In the genomic region with DNA sequence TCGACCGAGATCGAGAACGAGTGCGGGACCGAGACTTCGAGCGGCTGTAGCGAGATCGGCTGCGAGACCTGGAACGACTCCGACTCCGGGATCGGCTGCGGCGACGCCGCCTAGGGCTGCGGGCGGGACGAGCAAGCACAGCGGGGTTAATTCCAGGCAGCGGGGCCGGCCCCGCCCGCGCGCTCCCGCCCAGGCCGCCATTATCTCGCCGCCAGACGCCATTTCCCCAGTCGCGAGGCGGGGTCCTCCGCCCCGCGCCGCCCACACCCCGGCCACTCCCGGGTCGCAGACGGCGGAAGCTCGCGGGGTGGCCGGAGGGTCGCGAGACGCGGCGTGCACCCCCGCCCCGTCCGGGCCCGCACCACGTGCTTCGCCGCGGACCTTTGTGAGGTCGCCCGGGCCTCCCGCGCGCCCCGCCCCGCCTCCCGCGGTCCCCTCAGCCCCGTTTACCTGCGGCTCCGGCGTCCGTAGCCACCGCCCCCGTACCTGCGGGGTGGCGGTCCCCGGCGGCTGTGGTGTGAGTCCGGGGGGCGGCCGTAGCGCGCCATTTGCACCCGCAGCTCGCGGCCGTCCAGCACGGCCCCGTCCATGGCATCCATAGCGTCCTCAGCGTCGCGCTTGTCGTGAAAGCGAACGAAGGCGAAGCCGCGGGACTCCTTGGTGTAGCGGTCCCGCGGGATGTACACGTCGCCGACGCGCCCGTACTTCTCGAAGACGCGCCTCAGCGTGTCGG, we compare ENCODE assay signal across 8 cellular contexts. TPM values are rescaled to one million over a fixed set of nuclear protein-coding genes. Genes with fewer than 3 reads are reported as not detected.
DNase-seq lines count a peak whose midpoint lies in the region; ATAC-seq, FAIRE-seq and TF ChIP-seq lines count a peak whose summit lies in the region.

No MANE protein-coding gene starts in this region.

- H3K36me3 Mint-ChIP-seq in activated naive CD8-positive, alpha-beta T cell treated with anti-CD3 and anti-CD28 coated beads, Interleukin-2, amount 10 ng/mL, durations not matched to agents 7 days and 5 days: peaks cover 40% of the 10 kb centered on the region

- POLR2A ChIA-PET in activated naive CD8-positive, alpha-beta T cell treated with anti-CD3 and anti-CD28 coated beads, Interleukin-2, amount 10 ng/mL, durations not matched to agents 7 days and 5 days (lab: Charles Lee): interaction anchor here (0.5 to 5.2 kb wide), 14 partner anchors 10 to 1579 kb away, joined by 3 to 100 read pairs (median 4); a partner anchor contains a TSS

- TF ChIP-seq CTCF in RWPE2 (IDR thresholded peaks at IDR 0.05; ENCODE audit: poor library complexity, severe bottlenecking) (no peak), cardiac muscle cell (IDR thresholded peaks at IDR 0.05; ENCODE audit: low read depth, low read length) (peak; percentile 30), pancreas (IDR thresholded peaks at IDR 0.05) (peak in 1 of 4 donors; percentile 13), uterus (IDR thresholded peaks at IDR 0.05) (peak in 3 of 4 experiments; percentile 22 to 41 (median 30))

- H3K27ac Mint-ChIP-seq in activated naive CD8-positive, alpha-beta T cell treated with anti-CD3 and anti-CD28 coated beads, Interleukin-2, amount 10 ng/mL, durations not matched to agents 7 days and 5 days: peak overlapping the region; percentile 99

- no peaks in the 10 kb centered on the region for H3K9me3 ChIP-seq in RWPE2 (ENCODE audit: severe bottlenecking)
- no peaks in the 10 kb centered on the region for H3K9me3 ChIP-seq in cardiac muscle cell (ENCODE audit: low read depth)
- H3K9me3 ChIP-seq in pancreas: no peaks in the 10 kb centered on the region
- no peaks in the 10 kb centered on the region for H3K9me3 ChIP-seq in uterus

- H3K4me1 Mint-ChIP-seq in activated naive CD8-positive, alpha-beta T cell treated with anti-CD3 and anti-CD28 coated beads, Interleukin-2, amount 10 ng/mL, durations not matched to agents 7 days and 5 days: peaks cover 41% of the 10 kb centered on the region

- H3K27me3 ChIP-seq in RWPE2 (ENCODE audit: insufficient read depth, poor library complexity, severe bottlenecking) (no peaks in the 10 kb centered on the region), cardiac muscle cell (no peaks in the 10 kb centered on the region), pancreas (no peaks in the 10 kb centered on the region), uterus (no peaks in the 10 kb centered on the region)

- ATAC-seq in GM18858 (IDR thresholded peaks at IDR 0.05; ENCODE audit: unreplicated experiment) (peak; percentile 4), HG03432 (IDR thresholded peaks at IDR 0.05; ENCODE audit: unreplicated experiment) (peak; percentile 15), RWPE2 (ENCODE audit: low read depth) (0 out of 3 replicates have a peak, but pooled peaks have one; percentile 4), pancreas (peak; percentile 28 to 59 (median 39))
- peak; percentile 8 for ATAC-seq in activated naive CD8-positive, alpha-beta T cell treated with anti-CD3 and anti-CD28 coated beads, Interleukin-2, amount 10 ng/mL, durations not matched to agents 7 days and 5 days (ENCODE audit: low read depth)

- no peak for FAIRE-seq in pancreas (lab: Jason Lieb, UNC)

- H3K4me3 Mint-ChIP-seq in activated naive CD8-positive, alpha-beta T cell treated with anti-CD3 and anti-CD28 coated beads, Interleukin-2, amount 10 ng/mL, durations not matched to agents 7 days and 5 days: peak overlapping the region; percentile 99

- H3K9me3 Mint-ChIP-seq in activated naive CD8-positive, alpha-beta T cell treated with anti-CD3 and anti-CD28 coated beads, Interleukin-2, amount 10 ng/mL, durations not matched to agents 7 days and 5 days: no peaks in the 10 kb centered on the region

- TF ChIP-seq POLR2A in uterus (IDR thresholded peaks at IDR 0.05): peak; percentile 60 to 62

- peak overlapping the region; percentile 88 for H3K27ac ChIP-seq in RWPE2 (ENCODE audit: poor library complexity, severe bottlenecking)
- peak overlapping the region; percentile 95 for H3K27ac ChIP-seq in cardiac muscle cell
- H3K27ac ChIP-seq in pancreas: peak overlapping the region; percentile 95 to 99 (median 97)
- peak overlapping the region; percentile 100 for H3K27ac ChIP-seq in uterus

- H3K36me3 ChIP-seq in RWPE2 (ENCODE audit: low read depth) (peaks cover 62% of the 10 kb centered on the region), cardiac muscle cell (peaks cover 36% of the 10 kb centered on the region), pancreas (peaks cover 0 to 35% (median 10%) of the 10 kb centered on the region in 3 donors), uterus (no peaks in the 10 kb centered on the region)

- H3K27me3 Mint-ChIP-seq in activated naive CD8-positive, alpha-beta T cell treated with anti-CD3 and anti-CD28 coated beads, Interleukin-2, amount 10 ng/mL, durations not matched to agents 7 days and 5 days: no peaks in the 10 kb centered on the region

- DNase-seq in ACHN: peak; percentile 66
- no peak for DNase-seq in RWPE2 (ENCODE audit: low spot score)
- peak; percentile 79 for DNase-seq in activated naive CD8-positive, alpha-beta T cell treated with anti-CD3 and anti-CD28 coated beads, Interleukin-2, amount 10 ng/mL, durations not matched to agents 7 days and 5 days
- DNase-seq in cardiac muscle cell (ENCODE audit: low read depth in 1 of 2, low spot score in 1 of 2): peak; percentile 80 to 85
- peak; percentile 71 to 93 (median 82) for DNase-seq in pancreas
- peak; percentile 66 to 79 for DNase-seq in uterus

- intact Hi-C loops in pancreas (cut with DNase I) (no loop called here), uterus (cut with DNase I; ENCODE audit: low total_unique reads) (no loop called here)

- WGBS in pancreas, 2 donors: 1 to 2% methylated on average over 84 to 117 of the region's 117 CpGs

- in situ Hi-C loops in ACHN (cut with HindIII; ENCODE audit: low pct_ligation_motif_present, low pct_unique_long_range_greater_than_20kb, low sequenced_read_pairs): no loop called here

- H3K4me3 ChIP-seq in RWPE2 (ENCODE audit: severe bottlenecking) (peak overlapping the region; percentile 96), cardiac muscle cell (peak overlapping the region; percentile 90), pancreas (peak overlapping the region; percentile 91 to 98 (median 94)), uterus (peak overlapping the region; percentile 96 to 97)

- peaks cover 22% of the 10 kb centered on the region for H3K4me1 ChIP-seq in RWPE2 (ENCODE audit: insufficient read depth, poor library complexity, severe bottlenecking)
- H3K4me1 ChIP-seq in cardiac muscle cell (ENCODE audit: low read depth): peaks cover 26% of the 10 kb centered on the region
- H3K4me1 ChIP-seq in pancreas: peaks cover 23 to 31% (median 29%) of the 10 kb centered on the region in 3 donors
- H3K4me1 ChIP-seq in uterus: peaks cover 14% of the 10 kb centered on the region in 2 donors

RNA-seq across cellular contexts. Expression of a gene that starts 0.6 kb away (rescaled TPM):
- total RNA-seq in activated naive CD8-positive, alpha-beta T cell treated with anti-CD3 and anti-CD28 coated beads, Interleukin-2, amount 10 ng/mL, durations not matched to agents 7 days and 5 days: 100 to 1,000 TPM; 376 to 384 TPM
- total RNA-seq in cardiac muscle cell: 398 and 520 TPM in 2 replicates
- polyA plus RNA-seq in cardiac muscle cell: 217 and 265 TPM in 2 replicates
- 10 to 100 TPM; 41.6 to 87.0 (median 62.1) TPM for total RNA-seq in pancreas
- 100 to 1,000 TPM in 1 of 2 donors, 10 to 100 TPM in 1; 74.5 to 144 TPM for polyA plus RNA-seq in pancreas
- total RNA-seq in uterus: 100 to 1,000 TPM; 127 to 753 (median 167) TPM

RNA-seq across cellular contexts. Expression of a gene that starts 1.4 kb away (rescaled TPM):
- 10 to 100 TPM; 28.5 to 29.1 TPM for total RNA-seq in activated naive CD8-positive, alpha-beta T cell treated with anti-CD3 and anti-CD28 coated beads, Interleukin-2, amount 10 ng/mL, durations not matched to agents 7 days and 5 days
- total RNA-seq in cardiac muscle cell: 45.8 and 69.2 TPM in 2 replicates
- 55.6 and 68.1 TPM in 2 replicates for polyA plus RNA-seq in cardiac muscle cell
- 10 to 100 TPM in 3 of 6 donors, 1 to 10 TPM in 3; 8.3 to 14.6 (median 10.1) TPM for total RNA-seq in pancreas
- 10 to 100 TPM in 1 of 2 donors, 1 to 10 TPM in 1; 5.9 to 13.4 TPM for polyA plus RNA-seq in pancreas
- total RNA-seq in uterus: 10 to 100 TPM; 32.0 to 69.2 (median 45.2) TPM

RNA-seq across cellular contexts. Expression of a gene that starts 9.9 kb away (rescaled TPM):
- 10 to 100 TPM; 51.1 to 54.1 TPM for total RNA-seq in activated naive CD8-positive, alpha-beta T cell treated with anti-CD3 and anti-CD28 coated beads, Interleukin-2, amount 10 ng/mL, durations not matched to agents 7 days and 5 days
- total RNA-seq in cardiac muscle cell (47.6 and 62.0 TPM in 2 replicates), pancreas (10 to 100 TPM; 14.4 to 23.4 (median 19.9) TPM), uterus (10 to 100 TPM; 13.8 to 32.5 (median 21.6) TPM)
- polyA plus RNA-seq in cardiac muscle cell (77.9 and 83.0 TPM in 2 replicates), pancreas (10 to 100 TPM; 23.2 to 34.1 TPM)

RNA-seq across cellular contexts. Expression of a gene that starts 10.1 kb away (rescaled TPM):
- 10 to 100 TPM; 55.0 to 58.9 TPM for total RNA-seq in activated naive CD8-positive, alpha-beta T cell treated with anti-CD3 and anti-CD28 coated beads, Interleukin-2, amount 10 ng/mL, durations not matched to agents 7 days and 5 days
- total RNA-seq in cardiac muscle cell (23.5 and 25.1 TPM in 2 replicates), pancreas (10 to 100 TPM; 12.4 to 18.2 (median 15.1) TPM), uterus (10 to 100 TPM in 3 of 4 donors, 1 to 10 TPM in 1; 5.9 to 40.8 (median 21.2) TPM)
- polyA plus RNA-seq in cardiac muscle cell (25.3 and 33.6 TPM in 2 replicates), pancreas (10 to 100 TPM; 30.3 to 54.0 TPM)

RNA-seq across cellular contexts. Expression of a gene that starts 25.8 kb away (rescaled TPM):
- total RNA-seq in activated naive CD8-positive, alpha-beta T cell treated with anti-CD3 and anti-CD28 coated beads, Interleukin-2, amount 10 ng/mL, durations not matched to agents 7 days and 5 days: 10 to 100 TPM; 34.4 to 37.2 TPM
- total RNA-seq in cardiac muscle cell (101 and 123 TPM in 2 replicates), pancreas (100 to 1,000 TPM in 1 of 6 donors, 10 to 100 TPM in 5; 32.0 to 102 (median 43.7) TPM), uterus (100 to 1,000 TPM; 174 to 250 (median 197) TPM)
- polyA plus RNA-seq in cardiac muscle cell (164 and 178 TPM in 2 replicates), pancreas (100 to 1,000 TPM in 1 of 2 donors, 10 to 100 TPM in 1; 38.9 to 137 TPM)
